9 cellular contexts compared by ENCODE assay signal in genomic region chr19:39474139-39474620, GRCh38. TPM values are rescaled to one million over a fixed set of nuclear protein-coding genes. Genes with fewer than 3 reads are reported as not detected.
DNase-seq lines count a peak whose midpoint lies in the region; ATAC-seq and TF ChIP-seq lines count a peak whose summit lies in the region.
"Had no signal": no experiment of that assay in that cellular context is flagged by ENCODE, and none has a peak within 500 bp of the region (broad histone marks: within the 10 kb centered on the region; RNA-seq: fewer than 3 reads in every experiment).

No MANE protein-coding gene starts in this region.

- no peak overlapping the region for H3K4me3 Mint-ChIP-seq in CD4-positive, alpha-beta T cell

- TF ChIP-seq EP300 in Ishikawa (IDR thresholded peaks at IDR 0.05; ENCODE audit: borderline replicate concordance), result no peak

- DNase-seq in CD4-positive, alpha-beta T cell, result peak; percentile 65 to 83 (median 72)
- DNase-seq in T-helper 22 cell (ENCODE audit: low read depth), result peak; percentile 31
- peak in 33 of 58 donors; percentile 3 to 63 (median 14) for DNase-seq in anterior cingulate cortex (lab: John Stamatoyannopoulos, UW)
- peak; percentile 57 for DNase-seq in iPS DF 6.9 (ENCODE audit: low read depth, low spot score)
- peak; percentile 55 to 62 (median 58) for DNase-seq in stimulated activated CD4-positive, alpha-beta T cell treated with anti-CD3 and anti-CD28 coated beads, Interleukin-1b, Interleukin-23, amount 100 ng/mL, for 24 hours (ENCODE audit: low read depth in 4 of 4, low spot score in 1 of 4)

- CTCF ChIA-PET in CD4-positive, alpha-beta T cell (lab: Charles Lee), result interaction anchor here (0.8 to 2.9 kb wide), 12 partner anchors 17 to 83 kb away, joined by 3 to 17 read pairs (median 4); partner anchors contain the start of genes EID2B, MED29, PAF1 and PLEKHG2

- H3K4me3 ChIP-seq in iPS DF 6.9 (ENCODE audit: low read length), result no peak overlapping the region

- H3K27ac ChIP-seq in CD4-positive, alpha-beta T cell (ENCODE audit: low read depth, low read length), result no peak overlapping the region
- H3K27ac ChIP-seq in iPS DF 6.9 (ENCODE audit: low read length), result no peak overlapping the region

- H3K36me3 ChIP-seq in iPS DF 6.9 (ENCODE audit: control insufficient read depth, insufficient read depth, low read length), result peaks cover 53% of the 10 kb centered on the region

- peak; percentile 38; the same call in 1 of the 2 replicates for TF ChIP-seq RAD21 in Ishikawa (IDR thresholded peaks at IDR 0.05; ENCODE audit: low read depth)

- H3K9me3 ChIP-seq in CD4-positive, alpha-beta T cell (ENCODE audit: control insufficient read depth, low read length), result no peaks in the 10 kb centered on the region
- no peaks in the 10 kb centered on the region for H3K9me3 ChIP-seq in iPS DF 6.9 (ENCODE audit: control insufficient read depth, insufficient read depth, low read length)

- WGBS in iPS DF 6.9 (ENCODE audit: insufficient coverage, insufficient read length), result no CpG with 5 or more reads among the region's 9 CpGs

- no peaks in the 10 kb centered on the region for H3K27me3 ChIP-seq in CD4-positive, alpha-beta T cell (ENCODE audit: control insufficient read depth, insufficient read depth, low read length)
- no peaks in the 10 kb centered on the region for H3K27me3 ChIP-seq in iPS DF 6.9 (ENCODE audit: control insufficient read depth, insufficient read depth, low read length)

- H3K27ac Mint-ChIP-seq in CD4-positive, alpha-beta T cell, result peak overlapping the region; percentile 36

- H3K9me3 Mint-ChIP-seq in CD4-positive, alpha-beta T cell, result no peaks in the 10 kb centered on the region

- H3K27me3 Mint-ChIP-seq in CD4-positive, alpha-beta T cell, result no peaks in the 10 kb centered on the region

- TF ChIP-seq CTCF in CD4-positive, alpha-beta T cell (IDR thresholded peaks at IDR 0.05), result peak; percentile 70

- H3K4me1 ChIP-seq in iPS DF 6.9 (ENCODE audit: control insufficient read depth, insufficient read depth, low read length), result no peaks in the 10 kb centered on the region

- POLR2A ChIA-PET in CD4-positive, alpha-beta T cell (lab: Charles Lee), result interaction anchor here (1.2 to 1.3 kb wide), 2 partner anchors 29 to 58 kb away, joined by 6 read pairs; partner anchors contain the start of genes EID2B and SUPT5H

- intact Hi-C loops in CD4-positive, alpha-beta T cell (cut with DNase I, micrococcal nuclease), result loop anchor here (1.0 kb wide), 2 partner anchors 58 to 197 kb away; partner anchors contain the start of gene EID2B (in 2 of the 2)

- peak; percentile 85 for ATAC-seq in CD4-positive, alpha-beta T cell (ENCODE audit: poor library complexity)
- ATAC-seq in HG03196 (IDR thresholded peaks at IDR 0.05; ENCODE audit: unreplicated experiment) (no peak), HG02642 (IDR thresholded peaks at IDR 0.05; ENCODE audit: poor library complexity, unreplicated experiment) (no peak)

- peaks cover 76% of the 10 kb centered on the region for H3K36me3 Mint-ChIP-seq in CD4-positive, alpha-beta T cell (ENCODE audit: low read depth)

- H3K4me1 Mint-ChIP-seq in CD4-positive, alpha-beta T cell (ENCODE audit: low read depth), result no peaks in the 10 kb centered on the region

TF ChIP-seq in Ishikawa, 13 proteins besides CTCF, POLR2A, EP300 and RAD21:
- TF ChIP-seq TAF1 (IDR thresholded peaks at IDR 0.05; ENCODE audit: low read depth), result no peak
- TF ChIP-seq USF1 (IDR thresholded peaks at IDR 0.05), result no peak
- TF ChIP-seq REST (IDR thresholded peaks at IDR 0.05; ENCODE audit: low read depth), result no peak
- no peak for TF ChIP-seq CEBPB (IDR thresholded peaks at IDR 0.05)
- no peak for TF ChIP-seq FOXM1 (IDR thresholded peaks at IDR 0.05; ENCODE audit: borderline replicate concordance, low read depth)
- TF ChIP-seq TEAD4 (IDR thresholded peaks at IDR 0.05), result no peak
- no peak for TF ChIP-seq YY1 (IDR thresholded peaks at IDR 0.05; ENCODE audit: low read depth)
- TF ChIP-seq EGR1 (IDR thresholded peaks at IDR 0.05), result no peak
- no peak for TF ChIP-seq ZBTB7A (IDR thresholded peaks at IDR 0.05; ENCODE audit: low read depth)
- TF ChIP-seq TCF12 (IDR thresholded peaks at IDR 0.05; ENCODE audit: low read depth), result no peak

RNA-seq across cellular contexts. Expression of gene TIMM50, which starts 6.5 kb away (rescaled TPM):
- 10 to 100 TPM; 38.3 to 43.4 TPM for total RNA-seq in CD4-positive, alpha-beta T cell

RNA-seq across cellular contexts. Expression of gene DLL3, which starts 24.6 kb away (rescaled TPM):
- total RNA-seq in CD4-positive, alpha-beta T cell, result not detected
- total RNA-seq: urinary bladder had no signal

RNA-seq across cellular contexts. Expression of gene SUPT5H, which starts 28.8 kb away (rescaled TPM):
- total RNA-seq in CD4-positive, alpha-beta T cell, result 100 to 1,000 TPM; 322 to 333 TPM

RNA-seq across cellular contexts. Expression of gene RPS16, which starts 38.4 kb away (rescaled TPM):
- total RNA-seq in CD4-positive, alpha-beta T cell, result 1,000 to 10,000 TPM; 4,625 to 4,839 TPM

RNA-seq across cellular contexts. Expression of gene SELENOV, which starts 40.8 kb away (rescaled TPM):
- total RNA-seq in CD4-positive, alpha-beta T cell, result not detected

Comparison
In these comparisons a context has a peak if more than half of its experiments do, and no peak if none do; other contexts are left out.
1. DNase-seq: peak in every context shown above with its lines; median percentile 72 in CD4-positive, alpha-beta T cell; 58 in stimulated activated CD4-positive, alpha-beta T cell treated with anti-CD3 and anti-CD28 coated beads, Interleukin-1b, Interleukin-23, amount 100 ng/mL, for 24 hours; 57 in iPS DF 6.9; 31 in T-helper 22 cell; 14 in anterior cingulate cortex.